ENCODE assay signal across 8 cellular contexts in the genomic region with DNA sequence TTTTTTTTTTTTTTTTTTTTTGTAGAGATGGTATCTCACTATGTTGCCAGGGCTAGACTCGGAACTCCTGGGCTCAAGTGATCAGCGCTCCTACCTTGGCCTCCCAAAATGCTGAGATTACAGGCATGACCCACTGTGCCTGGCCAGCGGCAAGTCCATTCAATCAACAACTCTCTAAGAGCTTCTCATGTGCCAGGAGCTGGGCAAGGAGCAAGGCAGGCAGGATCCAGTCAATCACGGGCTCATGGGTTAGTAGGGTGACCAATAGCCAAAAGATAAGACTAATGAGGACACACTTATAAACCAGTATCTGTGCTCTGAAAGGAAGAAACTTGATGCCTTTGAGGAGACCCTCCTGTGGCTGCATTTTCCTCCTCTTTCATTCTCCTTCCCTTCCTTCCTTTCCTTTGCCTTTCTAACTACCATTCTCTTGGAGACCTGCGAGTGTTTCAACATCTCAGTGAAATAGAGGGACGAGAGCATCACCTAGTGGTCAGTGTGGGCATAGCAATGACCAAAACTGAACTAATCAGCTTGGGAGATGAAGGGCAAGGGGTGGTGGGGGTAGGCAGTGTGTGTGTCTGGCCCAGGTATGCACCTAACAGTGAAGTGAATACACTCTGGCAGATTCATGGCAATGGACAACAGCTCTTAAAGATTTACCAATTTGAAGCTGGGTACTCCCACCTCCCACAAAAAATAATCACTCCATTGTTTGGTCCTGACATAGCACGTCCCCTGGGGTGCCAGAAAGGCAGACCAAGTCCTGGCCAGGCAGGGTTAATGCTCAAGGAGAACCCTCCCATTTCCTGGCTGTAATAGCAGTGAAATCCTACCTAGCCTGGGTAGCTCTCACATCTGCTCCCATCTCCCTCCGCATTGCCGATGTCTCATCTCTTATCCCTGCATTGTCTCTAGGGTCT. TPM values are rescaled to one million over a fixed set of nuclear protein-coding genes. Genes with fewer than 3 reads are reported as not detected.
DNase-seq lines count a peak whose midpoint lies in the region; ATAC-seq, FAIRE-seq and TF ChIP-seq lines count a peak whose summit lies in the region.

No MANE protein-coding gene starts in this region.

- no peak overlapping the region for H2AK9ac ChIP-seq in IMR-90 (replicated peaks; ENCODE audit: low read depth, low read length, poor library complexity)

- H4K5ac ChIP-seq in IMR-90 (ENCODE audit: low read depth, low read length): no peak overlapping the region

- 59% methylated on average over 2 of the region's 9 CpGs; no CpG with 5 or more reads in 1 of the 2 experiments for WGBS in IMR-90 (ENCODE audit: extremely low coverage in 2 of 2, insufficient read length in 1 of 2), 2 experiments
- 45 to 53% methylated on average over 9 of the region's 9 CpGs for WGBS in testis, 2 donors

- dilution Hi-C loops in IMR-90 (cut with HindIII; ENCODE audit: low sequenced_read_pairs, unreplicated experiment): no loop called here

- no peak overlapping the region for H2BK15ac ChIP-seq in IMR-90 (ENCODE audit: low read depth, low read length)

- DNase-seq in D341Med (ENCODE audit: low spot score) (peak; percentile 74), IMR-90 (peak; percentile 67), RCC 7860 (ENCODE audit: low spot score) (peak; percentile 48), fibroblast of pulmonary artery (ENCODE audit: low read depth) (peak; percentile 85), nucleus accumbens (lab: John Stamatoyannopoulos, UW) (peak in 49 of 56 donors; percentile 3 to 89 (median 55)), testis (peak; percentile 91)
- peak; percentile 87 to 88 for DNase-seq in activated T-cell treated with anti-CD3 and anti-CD28 coated beads, Interleukin-2, amount 50 U/mL, for 48 hours

- TF ChIP-seq RAD21 in IMR-90 (IDR thresholded peaks at IDR 0.05; ENCODE audit: low read length): peak; percentile 94

- peak; percentile 70 for ATAC-seq in IMR-90 (ENCODE audit: low read depth)
- no peak for ATAC-seq in HG03520 (IDR thresholded peaks at IDR 0.05; ENCODE audit: unreplicated experiment)

- H2BK120ac ChIP-seq in IMR-90 (ENCODE audit: low read depth, low read length): no peak overlapping the region

- H3K36me3 ChIP-seq in IMR-90 (ENCODE audit: control insufficient read depth, insufficient read depth, low read length) (no peaks in the 10 kb centered on the region), testis (ENCODE audit: low read depth, missing control alignments) (no peaks in the 10 kb centered on the region)

- no peak overlapping the region for H2BK5ac ChIP-seq in IMR-90 (ENCODE audit: low read depth, low read length, poor library complexity, severe bottlenecking)

- H2AFZ ChIP-seq in IMR-90 (replicated peaks; ENCODE audit: low read length, poor library complexity): no peak overlapping the region

- in situ Hi-C loops in IMR-90 (cut with MboI; ENCODE audit: low sequenced_read_pairs): no loop called here

- BruUV-seq in IMR-90 (replicated peaks; lab: Mats Ljungman, UMichigan): no TSS peak

- H3K9me3 ChIP-seq in IMR-90 (ENCODE audit: control insufficient read depth, insufficient read depth, low read length): no peaks in the 10 kb centered on the region
- H3K9me3 ChIP-seq in testis: no peaks in the 10 kb centered on the region

- intact Hi-C loops in IMR-90 (cut with micrococcal nuclease): loop anchor here (1.0 to 10.0 kb wide), 4 partner anchors 49 to 576 kb away; no protein-coding TSS in a partner anchor
- intact Hi-C loops in testis (cut with DNase I; ENCODE audit: low total_unique reads): loop anchor here (10.0 kb wide), 1 partner anchor 316 kb away; no protein-coding TSS in a partner anchor

- no peak overlapping the region for H3K9ac ChIP-seq in IMR-90 (ENCODE audit: low read depth, low read length)

- no peak overlapping the region for H3K18ac ChIP-seq in IMR-90 (ENCODE audit: low read depth, low read length)

- POLR2A ChIA-PET in IMR-90 (lab: Charles Lee; ENCODE audit: unreplicated experiment): interaction anchor here (1.0 kb wide), 1 partner anchor 11 kb away, joined by 6 read pairs; no protein-coding TSS in a partner anchor

- no peak for FAIRE-seq in RCC 7860 (lab: Jason Lieb, UNC)

- no peak overlapping the region for H3K56ac ChIP-seq in IMR-90 (ENCODE audit: extremely low read depth, insufficient read depth, low read length)

- H3K4me1 ChIP-seq in IMR-90 (ENCODE audit: control insufficient read depth, insufficient read depth, low read length) (peaks cover 5% of the 10 kb centered on the region; the same call in 1 of the 2 replicates), testis (peaks cover 16% of the 10 kb centered on the region)

- H4K8ac ChIP-seq in IMR-90 (ENCODE audit: low read depth in 2 of 2, low read length in 2 of 2): no peak overlapping the region

- H3K27me3 ChIP-seq in IMR-90 (ENCODE audit: control insufficient read depth, insufficient read depth, low read length) (peaks cover 3% of the 10 kb centered on the region), testis (no peaks in the 10 kb centered on the region)

- TF ChIP-seq POLR2A in IMR-90 (IDR thresholded peaks at IDR 0.05; ENCODE audit: low read depth, low read length) (no peak; the same call in 1 of the 2 replicates), testis (IDR thresholded peaks at IDR 0.05) (no peak)

- no peak overlapping the region for H3K27ac ChIP-seq in IMR-90 (ENCODE audit: insufficient read depth, low read length)
- no peak overlapping the region for H3K27ac ChIP-seq in testis

- no peak overlapping the region for H3K14ac ChIP-seq in IMR-90 (replicated peaks; ENCODE audit: low read depth, low read length)

- H3K79me1 ChIP-seq in IMR-90 (ENCODE audit: low read depth in 1 of 2, low read length in 2 of 2): no peaks in the 10 kb centered on the region

- H4K20me1 ChIP-seq in IMR-90 (ENCODE audit: insufficient read depth, low read length): no peaks in the 10 kb centered on the region

- no peak overlapping the region for H3K4me3 ChIP-seq in IMR-90 (ENCODE audit: insufficient read depth, low read depth, low read length)
- H3K4me3 ChIP-seq in fibroblast of pulmonary artery (replicated peaks; ENCODE audit: low read depth, low read length): no peak overlapping the region
- H3K4me3 ChIP-seq in testis: no peak overlapping the region

- H2AK5ac ChIP-seq in IMR-90 (ENCODE audit: low read depth, low read length): no peak overlapping the region

- no peaks in the 10 kb centered on the region for H3K9me1 ChIP-seq in IMR-90 (ENCODE audit: insufficient read depth, low read length)

- no peak overlapping the region for H4K91ac ChIP-seq in IMR-90 (ENCODE audit: insufficient read depth, low read depth, low read length)

- peak; percentile 97 for TF ChIP-seq CTCF in IMR-90 (conservative IDR thresholded peaks at IDR 0.05; ENCODE audit: low read depth, low read length)
- peak; percentile 100 for TF ChIP-seq CTCF in fibroblast of pulmonary artery (IDR thresholded peaks at IDR 0.05; ENCODE audit: low read length, missing control alignments)
- TF ChIP-seq CTCF in testis (IDR thresholded peaks at IDR 0.05): peak; percentile 98 to 99 (median 99)

- H3K4me2 ChIP-seq in IMR-90 (ENCODE audit: low read depth, low read length): no peak overlapping the region

- H3K23ac ChIP-seq in IMR-90 (ENCODE audit: low read depth, low read length): no peak overlapping the region

- H2BK20ac ChIP-seq in IMR-90 (ENCODE audit: low read depth, low read length): no peak overlapping the region

- CTCF ChIA-PET in IMR-90 (lab: Yijun Ruan, JAX): interaction anchor here (0.6 to 1.4 kb wide), 8 partner anchors 9 to 311 kb away, joined by 3 to 9 read pairs (median 4); no protein-coding TSS in a partner anchor

- no peak overlapping the region for H3K4ac ChIP-seq in IMR-90 (ENCODE audit: low read depth, low read length)

TF ChIP-seq in IMR-90, 13 proteins besides CTCF, POLR2A, EP300 and RAD21 (continues in another document):
- no peak for TF ChIP-seq MXI1 (IDR thresholded peaks at IDR 0.05; ENCODE audit: borderline replicate concordance, low read depth, low read length)
- TF ChIP-seq BHLHE40 (IDR thresholded peaks at IDR 0.05; ENCODE audit: low read depth, low read length): no peak
- peak; percentile 44; the same call in 1 of the 2 replicates for TF ChIP-seq MAZ (IDR thresholded peaks at IDR 0.05; ENCODE audit: borderline replicate concordance, low read depth, low read length)
- peak; percentile 92 for TF ChIP-seq CEBPB (IDR thresholded peaks at IDR 0.05; ENCODE audit: low read depth, low read length)
- no peak for TF ChIP-seq RCOR1 (IDR thresholded peaks at IDR 0.05; ENCODE audit: insufficient replicate concordance, low read length)
- no peak for TF ChIP-seq NFE2L2 (IDR thresholded peaks at IDR 0.05; ENCODE audit: low read depth, low read length)
- TF ChIP-seq SMC3 (IDR thresholded peaks at IDR 0.05; ENCODE audit: low read depth, low read length): peak; percentile 77
- no peak for TF ChIP-seq FOS (IDR thresholded peaks at IDR 0.05; ENCODE audit: low read depth, low read length)

RNA-seq across cellular contexts. Expression of a gene that starts 6.2 kb away (rescaled TPM):
- total RNA-seq in IMR-90 (2012; rRNA removed) (under 0.01 and 0.18 TPM in 2 replicates), testis (10 to 100 TPM in 1 of 2 donors, 1 to 10 TPM in 1; 6.5 to 15.9 TPM)
- polyA plus RNA-seq in IMR-90 (2012; rRNA removed) (0.36 and 0.38 TPM in 2 replicates), testis (ENCODE audit: insufficient read depth, low read depth, low replicate concordance) (6.8 TPM)
- 0.47 and 0.49 TPM in 2 replicates for polyA plus RNA-seq in IMR-90 (2012; cell fraction: cytosol; rRNA removed)
- polyA plus RNA-seq in IMR-90 (2012; cell fraction: nucleus; rRNA removed; ENCODE audit: low replicate concordance): 0.19 and 0.23 TPM in 2 replicates

RNA-seq across cellular contexts. Expression of a gene that starts 12.5 kb away (rescaled TPM):
- total RNA-seq in IMR-90 (2012; rRNA removed): 24.7 and 39.8 TPM in 2 replicates
- 135 and 141 TPM in 2 replicates for polyA plus RNA-seq in IMR-90 (2012; rRNA removed)
- 167 and 235 TPM in 2 replicates for polyA plus RNA-seq in IMR-90 (2012; cell fraction: cytosol; rRNA removed)
- 76.5 and 78.8 TPM in 2 replicates for polyA plus RNA-seq in IMR-90 (2012; cell fraction: nucleus; rRNA removed; ENCODE audit: low replicate concordance)
- 100 to 1,000 TPM in 1 of 2 donors, 10 to 100 TPM in 1; 77.4 to 107 TPM for total RNA-seq in testis
- polyA plus RNA-seq in testis (ENCODE audit: insufficient read depth, low read depth, low replicate concordance): 426 TPM

RNA-seq across cellular contexts. Expression of a gene that starts 43.7 kb away (rescaled TPM):
- total RNA-seq in IMR-90 (2012; rRNA removed) (20.3 and 24.9 TPM in 2 replicates), testis (10 to 100 TPM; 40.2 to 40.6 TPM)
- polyA plus RNA-seq in IMR-90 (2012; rRNA removed) (40.8 and 48.7 TPM in 2 replicates), testis (ENCODE audit: insufficient read depth, low read depth, low replicate concordance) (32.6 TPM)
- 20.9 and 24.3 TPM in 2 replicates for polyA plus RNA-seq in IMR-90 (2012; cell fraction: cytosol; rRNA removed)
- polyA plus RNA-seq in IMR-90 (2012; cell fraction: nucleus; rRNA removed; ENCODE audit: low replicate concordance): 154 and 222 TPM in 2 replicates

RNA-seq across cellular contexts. Expression of a gene that starts 45.0 kb away (rescaled TPM):
- total RNA-seq in IMR-90 (2012; rRNA removed) (0.36 and 0.56 TPM in 2 replicates), testis (10 to 100 TPM; 25.3 to 37.0 TPM)
- polyA plus RNA-seq in IMR-90 (2012; rRNA removed) (1.6 and 1.7 TPM in 2 replicates), testis (ENCODE audit: insufficient read depth, low read depth, low replicate concordance) (27.4 TPM)
- polyA plus RNA-seq in IMR-90 (2012; cell fraction: cytosol; rRNA removed): 0.64 and 1.7 TPM in 2 replicates
- 5.1 and 5.5 TPM in 2 replicates for polyA plus RNA-seq in IMR-90 (2012; cell fraction: nucleus; rRNA removed; ENCODE audit: low replicate concordance)
